In genomic region chr3:69999191-70000027, GRCh38 we compare ENCODE assay signal across 9 cellular contexts. TPM values are rescaled to one million over a fixed set of nuclear protein-coding genes. Genes with fewer than 3 reads are reported as not detected.
DNase-seq lines count a peak whose midpoint lies in the region; ATAC-seq and TF ChIP-seq lines count a peak whose summit lies in the region.
"Had no signal": no experiment of that assay in that cellular context is flagged by ENCODE, and none has a peak within 500 bp of the region (broad histone marks: within the 10 kb centered on the region; RNA-seq: fewer than 3 reads in every experiment).

Gene SAMMSON (plus strand): TSS chr3:69999733.

- peak within 1 kb of the TSS in 1 of 10 donors; percentile 50 for H3K4me3 Mint-ChIP-seq in naive thymus-derived CD8-positive, alpha-beta T cell

- POLR2A ChIA-PET in naive thymus-derived CD8-positive, alpha-beta T cell (lab: Charles Lee) = no interaction called here

- H3K9me3 Mint-ChIP-seq in naive thymus-derived CD8-positive, alpha-beta T cell = peaks cover 0 to 7% (median 2%) of the 10 kb centered on the region in 9 donors

- no peak for TF ChIP-seq CTCF in fibroblast of lung (conservative IDR thresholded peaks at IDR 0.05 in 1 of 2, IDR thresholded peaks at IDR 0.05 in 1 of 2; ENCODE audit: low read depth in 1 of 2, low read length in 2 of 2)

- H3K4me1 ChIP-seq in fibroblast of lung (ENCODE audit: control insufficient read depth, extremely low read depth, insufficient read depth, low read length) = no peaks in the 10 kb centered on the region
- no peaks in the 10 kb centered on the region for H3K4me1 ChIP-seq in rectal smooth muscle tissue (ENCODE audit: control insufficient read depth, insufficient read depth, low read length)

- H3K27ac Mint-ChIP-seq in naive thymus-derived CD8-positive, alpha-beta T cell = no peak within 1 kb of the TSS

- H3K9ac ChIP-seq in fibroblast of lung (ENCODE audit: insufficient read depth, low read length) (no peak within 1 kb of the TSS), rectal smooth muscle tissue (ENCODE audit: low read length) (no peak within 1 kb of the TSS)

- H3K27ac ChIP-seq in fibroblast of lung (ENCODE audit: insufficient read depth, low read length) = no peak within 1 kb of the TSS
- H3K27ac ChIP-seq in rectal smooth muscle tissue (ENCODE audit: low read depth, low read length) = peak within 1 kb of the TSS; percentile 72

- H3K4me1 Mint-ChIP-seq in naive thymus-derived CD8-positive, alpha-beta T cell = no peaks in the 10 kb centered on the region

- no peak for ATAC-seq in naive thymus-derived CD8-positive, alpha-beta T cell
- no peak for ATAC-seq in HG03025 (IDR thresholded peaks at IDR 0.05; ENCODE audit: low FRiP score, unreplicated experiment)

- peaks cover 0 to 9% (median 2%) of the 10 kb centered on the region in 5 donors for H3K27me3 Mint-ChIP-seq in naive thymus-derived CD8-positive, alpha-beta T cell

- H2AFZ ChIP-seq in fibroblast of lung (ENCODE audit: low read length) = peak within 1 kb of the TSS; percentile 31

- H3K9me3 ChIP-seq in fibroblast of lung (ENCODE audit: control insufficient read depth, insufficient read depth, low read depth, low read length) = no peaks in the 10 kb centered on the region

- H3K36me3 ChIP-seq in fibroblast of lung (ENCODE audit: control insufficient read depth, insufficient read depth, low read length) = no peaks in the 10 kb centered on the region
- H3K36me3 ChIP-seq in rectal smooth muscle tissue (ENCODE audit: control insufficient read depth, insufficient read depth, low read length) = no peaks in the 10 kb centered on the region

- H3K79me2 ChIP-seq in fibroblast of lung (ENCODE audit: control insufficient read depth, insufficient read depth, low read length) = no peaks in the 10 kb centered on the region

- H3K36me3 Mint-ChIP-seq in naive thymus-derived CD8-positive, alpha-beta T cell = no peaks in the 10 kb centered on the region

- DNase-seq in ELF-1 (ENCODE audit: low read depth, low spot score) = peak; percentile 17
- DNase-seq in SHP77 (lab: John Stamatoyannopoulos, UW) = peak; percentile 95
- DNase-seq in fibroblast of lung (ENCODE audit: low read depth in 2 of 2) = peak; percentile 67 to 71
- no peak for DNase-seq in retina
- no peak for DNase-seq in naive thymus-derived CD8-positive, alpha-beta T cell
- DNase-seq in ureter (ENCODE audit: low spot score) = no peak
- DNase-seq: NCI-H1694 had no signal

- H4K20me1 ChIP-seq in fibroblast of lung (ENCODE audit: control insufficient read depth, extremely low read depth, insufficient read depth, low read length) = no peaks in the 10 kb centered on the region

- H3K4me2 ChIP-seq in fibroblast of lung (ENCODE audit: extremely low read depth, insufficient read depth, low read length) = peak within 1 kb of the TSS; percentile 7

- no peaks in the 10 kb centered on the region for H3K27me3 ChIP-seq in fibroblast of lung (ENCODE audit: control insufficient read depth, insufficient read depth, low read length)
- H3K27me3 ChIP-seq in rectal smooth muscle tissue (ENCODE audit: control insufficient read depth, insufficient read depth, low read length) = no peaks in the 10 kb centered on the region

- H3K4me3 ChIP-seq in fibroblast of lung (replicated peaks in 1 of 4; ENCODE audit: control extremely low read depth in 1 of 4, insufficient read depth in 1 of 4, low read depth in 3 of 4, low read length in 4 of 4) (peak within 1 kb of the TSS in 3 of 4 experiments; percentile 14 to 28 (median 23)), rectal smooth muscle tissue (ENCODE audit: low read length) (peak within 1 kb of the TSS; percentile 29)

RNA-seq across cellular contexts. Expression of gene SAMMSON, which starts in this region (rescaled TPM):
- under 0.01 TPM in 2 replicates for total RNA-seq in fibroblast of lung
- polyA plus RNA-seq in fibroblast of lung = not detected in 2 replicates
- polyA plus RNA-seq in fibroblast of lung (2012) = not detected in 2 replicates
- not detected in 2 replicates for polyA minus RNA-seq in fibroblast of lung (ENCODE audit: low replicate concordance)
- total RNA-seq in naive thymus-derived CD8-positive, alpha-beta T cell = not detected
- not detected for polyA plus RNA-seq in naive thymus-derived CD8-positive, alpha-beta T cell
- not detected for total RNA-seq in ureter

Comparison
In these comparisons a context has a peak if more than half of its experiments do, and no peak if none do; other contexts are left out.
1. Peak in DNase-seq, H3K4me3 ChIP-seq and H3K4me2 ChIP-seq in fibroblast of lung; RNA of the gene not detected or under 1 TPM.
2. DNase-seq: peak in ELF-1 (single experiment) and SHP77 (2 of 2); none in retina (single experiment), naive thymus-derived CD8-positive, alpha-beta T cell (0 of 10) and ureter (single experiment).